Comparison of ENCODE assay signal across 20 cellular contexts in the genomic region with DNA sequence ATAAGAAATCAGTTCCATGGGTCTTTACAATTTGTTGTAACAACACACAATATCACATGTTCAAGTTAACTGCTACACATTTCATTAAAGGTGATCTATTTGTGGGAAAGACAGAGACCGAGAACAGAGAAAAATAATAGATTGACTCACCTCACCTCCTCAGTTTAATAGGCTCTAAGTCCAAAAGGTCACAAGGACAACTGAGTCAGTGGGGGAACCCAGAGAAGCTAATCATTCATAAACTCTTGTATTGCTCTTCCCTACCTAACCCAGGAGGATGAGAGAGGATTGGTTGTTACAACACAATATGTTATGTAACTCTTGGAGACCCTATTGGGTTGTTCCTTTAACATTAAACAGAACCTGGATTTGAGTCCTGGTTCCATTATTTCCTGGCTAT.
"Had no signal": no experiment of that assay in that cellular context is flagged by ENCODE, and none has a peak within 500 bp of the region (broad histone marks: within the 10 kb centered on the region; RNA-seq: fewer than 3 reads in every experiment).

No MANE protein-coding gene starts in this region.

- H3K4me1 ChIP-seq: colonic mucosa, foreskin keratinocyte, prostate gland, right lobe of liver, spleen, uterus had no signal

- ATAC-seq: foreskin keratinocyte; naive thymus-derived CD4-positive, alpha-beta T cell; right lobe of liver had no signal

- H3K4me1 Mint-ChIP-seq: naive thymus-derived CD4-positive, alpha-beta T cell; nephron progenitor cell had no signal

- H3K4me3 ChIP-seq: colonic mucosa, prostate gland, right lobe of liver, spleen, suprapubic skin, thyroid gland, uterus had no signal

- H3K4me3 Mint-ChIP-seq: naive thymus-derived CD4-positive, alpha-beta T cell; nephron progenitor cell; type B pancreatic cell had no signal

- H3K27ac ChIP-seq: colonic mucosa, foreskin keratinocyte, parathyroid adenoma, prostate gland, right lobe of liver, spleen, suprapubic skin, thyroid gland, uterus had no signal

- H3K9me3 ChIP-seq: colonic mucosa, prostate gland, right lobe of liver, spleen, suprapubic skin, thyroid gland, uterus had no signal

- H3K27me3 ChIP-seq: colonic mucosa, right lobe of liver, thyroid gland, uterus had no signal

- H3K36me3 Mint-ChIP-seq: naive thymus-derived CD4-positive, alpha-beta T cell; type B pancreatic cell had no signal

- H3K9me3 Mint-ChIP-seq: naive thymus-derived CD4-positive, alpha-beta T cell; nephron progenitor cell; type B pancreatic cell had no signal

- H3K36me3 ChIP-seq: colonic mucosa, prostate gland, right lobe of liver, spleen, suprapubic skin, thyroid gland, uterus had no signal

- FAIRE-seq: kidney had no signal

- H3K27ac Mint-ChIP-seq: naive thymus-derived CD4-positive, alpha-beta T cell; nephron progenitor cell; type B pancreatic cell had no signal

- DNase-seq: colonic mucosa; dermis blood vessel endothelial cell; erythroblast; foreskin keratinocyte; kidney; naive thymus-derived CD4-positive, alpha-beta T cell; nephron progenitor cell; retina; right lobe of liver; spleen; stimulated activated CD4-positive, alpha-beta T cell treated with anti-CD3 and anti-CD28 coated beads, Interleukin-15, amount 100 ng/mL, for 24 hours; stimulated activated CD4-positive, alpha-beta T cell treated with anti-CD3 and anti-CD28 coated beads, Interleukin-2, amount 100 ng/mL, for 24 hours; stimulated activated CD4-positive, alpha-beta T cell treated with anti-CD3 and anti-CD28 coated beads, Interleukin-4, amount 100 ng/mL, for 4 hours; stimulated activated naive CD4-positive, alpha-beta T cell; thyroid gland; uterus had no signal
